In genomic region chrX:102712216-102712966, GRCh38 we compare ENCODE assay signal across 7 cellular contexts. TPM values are rescaled to one million over a fixed set of nuclear protein-coding genes. Genes with fewer than 3 reads are reported as not detected.
DNase-seq lines count a peak whose midpoint lies in the region; ATAC-seq, FAIRE-seq and TF ChIP-seq lines count a peak whose summit lies in the region.

Gene GPRASP2 (plus strand): TSS chrX:102712448. CDS start chrX:102714870, 2,422 bp downstream.

- H2AFZ ChIP-seq in neuron (ENCODE audit: low read depth, low read length): peak within 1 kb of the TSS; percentile 43

- ATAC-seq in activated naive CD8-positive, alpha-beta T cell treated with anti-CD3 and anti-CD28 coated beads, Interleukin-2, amount 50 U/mL, for 24 hours: peak; percentile 50

- H3K36me3 ChIP-seq in MG63: no peaks in the 10 kb centered on the region
- H3K36me3 ChIP-seq in neuron (ENCODE audit: insufficient read depth, low read length): no peaks in the 10 kb centered on the region

- H3K27me3 ChIP-seq in MG63 (no peaks in the 10 kb centered on the region), neuron (ENCODE audit: insufficient read depth, low read length) (no peaks in the 10 kb centered on the region)

- TF ChIP-seq POLR2A in GM12892 (IDR thresholded peaks at IDR 0.05; ENCODE audit: low read depth, low read length): no peak

- peaks cover 13% of the 10 kb centered on the region for H3K27me3 Mint-ChIP-seq in activated naive CD8-positive, alpha-beta T cell treated with anti-CD3 and anti-CD28 coated beads, Interleukin-2, amount 50 U/mL, for 24 hours
- no peaks in the 10 kb centered on the region for H3K27me3 Mint-ChIP-seq in glutamatergic neuron (ENCODE audit: unreplicated experiment)

- peak within 1 kb of the TSS; percentile 71 for H3K4me3 Mint-ChIP-seq in activated naive CD8-positive, alpha-beta T cell treated with anti-CD3 and anti-CD28 coated beads, Interleukin-2, amount 50 U/mL, for 24 hours
- peak within 1 kb of the TSS; percentile 90 for H3K4me3 Mint-ChIP-seq in glutamatergic neuron (ENCODE audit: unreplicated experiment)

- no peak within 1 kb of the TSS for H3K27ac Mint-ChIP-seq in activated naive CD8-positive, alpha-beta T cell treated with anti-CD3 and anti-CD28 coated beads, Interleukin-2, amount 50 U/mL, for 24 hours
- peak within 1 kb of the TSS; percentile 91 for H3K27ac Mint-ChIP-seq in glutamatergic neuron (ENCODE audit: unreplicated experiment)

- no peaks in the 10 kb centered on the region for H3K4me1 ChIP-seq in neuron (ENCODE audit: insufficient read depth, low read length)

- no peaks in the 10 kb centered on the region for H3K9me3 ChIP-seq in MG63
- H3K9me3 ChIP-seq in neuron (ENCODE audit: low read length): no peaks in the 10 kb centered on the region

- H3K4me3 ChIP-seq in GM12865 (ENCODE audit: low read depth, low read length) (peak within 1 kb of the TSS; percentile 48), MG63 (peak within 1 kb of the TSS; percentile 51), neuron (ENCODE audit: low read length) (peak within 1 kb of the TSS; percentile 75)

- no peak for FAIRE-seq in GM12892 (lab: Jason Lieb, UNC)

- no peaks in the 10 kb centered on the region for H3K9me3 Mint-ChIP-seq in activated naive CD8-positive, alpha-beta T cell treated with anti-CD3 and anti-CD28 coated beads, Interleukin-2, amount 50 U/mL, for 24 hours
- peaks cover 5% of the 10 kb centered on the region for H3K9me3 Mint-ChIP-seq in glutamatergic neuron (ENCODE audit: unreplicated experiment)

- DNase-seq in GM12865 (ENCODE audit: low read depth): peak; percentile 2
- DNase-seq in MG63: peak; percentile 31
- DNase-seq in activated naive CD8-positive, alpha-beta T cell treated with anti-CD3 and anti-CD28 coated beads, Interleukin-2, amount 50 U/mL, for 24 hours: peak; percentile 14
- peak; percentile 69 for DNase-seq in glutamatergic neuron
- DNase-seq in foreskin melanocyte: no peak
- DNase-seq in GM12892 (ENCODE audit: insufficient read length): no peak

- no peaks in the 10 kb centered on the region for H3K36me3 Mint-ChIP-seq in activated naive CD8-positive, alpha-beta T cell treated with anti-CD3 and anti-CD28 coated beads, Interleukin-2, amount 50 U/mL, for 24 hours (ENCODE audit: low read depth)
- H3K36me3 Mint-ChIP-seq in glutamatergic neuron (ENCODE audit: unreplicated experiment): no peaks in the 10 kb centered on the region

- peaks cover 10% of the 10 kb centered on the region for H3K4me1 Mint-ChIP-seq in activated naive CD8-positive, alpha-beta T cell treated with anti-CD3 and anti-CD28 coated beads, Interleukin-2, amount 50 U/mL, for 24 hours
- no peaks in the 10 kb centered on the region for H3K4me1 Mint-ChIP-seq in glutamatergic neuron (ENCODE audit: low read depth, unreplicated experiment)

- TF ChIP-seq CTCF in GM12865 (IDR thresholded peaks at IDR 0.05; ENCODE audit: insufficient read depth, low read depth, low read length, missing control alignments) (no peak), glutamatergic neuron (IDR thresholded peaks at IDR 0.05; ENCODE audit: partially characterized antibody, unreplicated experiment) (no peak)

RNA-seq across cellular contexts. Expression of gene GPRASP2, which starts in this region (rescaled TPM):
- total RNA-seq in MG63 (2014; rRNA removed; shearing (Covaris generic); ENCODE audit: low replicate concordance): 4.3 and 11.3 TPM in 2 replicates
- 24.6 TPM for total RNA-seq in glutamatergic neuron (ENCODE audit: unreplicated experiment)
- 0.36 TPM for polyA plus RNA-seq in GM12892 (2012; ENCODE audit: missing spikeins)

Comparison
In these comparisons a context has a peak if more than half of its experiments do, and no peak if none do; other contexts are left out.
1. DNase-seq: peak in GM12865 (single experiment), MG63 (single experiment), activated naive CD8-positive, alpha-beta T cell treated with anti-CD3 and anti-CD28 coated beads, Interleukin-2, amount 50 U/mL, for 24 hours (single experiment) and glutamatergic neuron (single experiment); none in foreskin melanocyte (single experiment) and GM12892 (single experiment).
2. Peak in every context shown above with its lines, with median percentiles within 50 percentile points of each other: H3K4me3 ChIP-seq.